ENCODE assay signal across 13 cellular contexts in the genomic region with DNA sequence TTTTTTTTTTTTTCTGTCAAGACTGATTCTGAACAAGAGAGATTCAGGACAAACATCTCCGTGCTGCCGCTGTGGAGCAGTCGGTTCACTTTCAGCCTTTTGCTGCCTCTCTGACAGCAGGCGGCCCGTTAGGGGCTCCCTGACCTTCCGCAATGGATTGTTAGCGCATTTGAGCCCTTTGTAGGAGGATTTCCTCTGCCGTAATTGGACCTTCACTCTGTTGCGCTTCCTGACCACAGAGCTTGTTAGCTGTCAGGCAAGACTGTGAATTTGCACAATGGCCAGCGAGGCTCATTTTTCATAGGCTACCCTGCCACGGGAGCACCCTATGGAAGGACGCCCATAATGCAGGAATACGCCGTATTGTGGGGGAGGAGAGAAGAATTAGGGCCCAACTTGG.
"Had no signal": no experiment of that assay in that cellular context is flagged by ENCODE, and none has a peak within 500 bp of the region (broad histone marks: within the 10 kb centered on the region; RNA-seq: fewer than 3 reads in every experiment).

No MANE protein-coding gene starts in this region.

- H3K27me3 ChIP-seq: transverse colon had no signal

- H3K27ac ChIP-seq: esophagus squamous epithelium, neutrophil, transverse colon had no signal

- FAIRE-seq: keratinocyte, small intestine had no signal

- H3K36me3 ChIP-seq: esophagus squamous epithelium, neutrophil, transverse colon had no signal

- H3K9me3 ChIP-seq: neutrophil had no signal

- H3K27ac Mint-ChIP-seq: activated naive CD4-positive, alpha-beta T cell treated with anti-CD3 and anti-CD28 coated beads, Interleukin-2, amount 50 U/mL, for 24 hours; stimulated activated effector memory CD8-positive, alpha-beta T cell treated with anti-CD3 and anti-CD28 coated beads, Interleukin-12 subunit alpha, Interleukin-12 subunit beta, amount 100 ng/mL, for 72 hours had no signal

- DNase-seq: activated CD4-positive, alpha-beta T cell treated with anti-CD3 and anti-CD28 coated beads, Interleukin-2, amount 50 U/mL, for 4 hours; activated T-cell treated with anti-CD3 and anti-CD28 coated beads, Interleukin-2, amount 50 U/mL, for 1 hour; esophagus squamous epithelium; head of caudate nucleus; left ventricle myocardium superior; mesendoderm; small intestine; transverse colon had no signal

- H3K4me3 Mint-ChIP-seq: activated naive CD4-positive, alpha-beta T cell treated with anti-CD3 and anti-CD28 coated beads, Interleukin-2, amount 50 U/mL, for 24 hours; stimulated activated effector memory CD8-positive, alpha-beta T cell treated with anti-CD3 and anti-CD28 coated beads, Interleukin-12 subunit alpha, Interleukin-12 subunit beta, amount 100 ng/mL, for 72 hours had no signal

- H3K4me1 Mint-ChIP-seq: activated naive CD4-positive, alpha-beta T cell treated with anti-CD3 and anti-CD28 coated beads, Interleukin-2, amount 50 U/mL, for 24 hours; stimulated activated effector memory CD8-positive, alpha-beta T cell treated with anti-CD3 and anti-CD28 coated beads, Interleukin-12 subunit alpha, Interleukin-12 subunit beta, amount 100 ng/mL, for 72 hours had no signal

- H3K4me3 ChIP-seq: esophagus squamous epithelium, transverse colon had no signal

- ATAC-seq: activated CD4-positive, CD25-positive, alpha-beta regulatory T cell treated with anti-CD3 and anti-CD28 coated beads, Interleukin-2, amount 50 U/mL, for 24 hours; left ventricle myocardium superior; stimulated activated effector memory CD8-positive, alpha-beta T cell treated with anti-CD3 and anti-CD28 coated beads, Interleukin-12 subunit alpha, Interleukin-12 subunit beta, amount 100 ng/mL, for 72 hours had no signal

- H3K36me3 Mint-ChIP-seq: stimulated activated effector memory CD8-positive, alpha-beta T cell treated with anti-CD3 and anti-CD28 coated beads, Interleukin-12 subunit alpha, Interleukin-12 subunit beta, amount 100 ng/mL, for 72 hours had no signal

- H3K4me1 ChIP-seq: esophagus squamous epithelium, transverse colon had no signal
